In the genomic region with DNA sequence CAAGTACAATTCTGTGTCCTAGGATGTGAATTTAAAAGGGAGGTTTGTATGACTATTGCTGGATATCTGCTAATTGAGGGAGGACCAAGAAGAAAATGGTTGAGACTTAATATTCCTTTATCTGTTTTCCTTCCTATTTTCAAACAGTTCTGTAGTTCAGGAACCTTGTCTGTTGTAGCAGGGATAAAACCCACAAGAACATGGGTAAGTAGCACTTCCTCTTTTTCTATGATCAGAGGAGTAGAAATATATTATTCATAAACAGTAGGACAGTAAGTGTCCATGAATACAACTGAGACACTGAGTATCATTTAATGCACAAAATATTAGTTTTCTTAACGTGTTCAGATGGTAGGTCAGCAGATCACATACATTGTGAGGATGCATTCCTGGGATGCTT, we compare ENCODE assay signal across 1 cellular context.
TF ChIP-seq lines count a peak whose summit lies in the region.

No MANE protein-coding gene starts in this region.

TF ChIP-seq in GM12878, 131 proteins besides CTCF, POLR2A, EP300 and RAD21:
- no peak for TF ChIP-seq ZNF622 (IDR thresholded peaks at IDR 0.05)
- TF ChIP-seq, protein P1, sequence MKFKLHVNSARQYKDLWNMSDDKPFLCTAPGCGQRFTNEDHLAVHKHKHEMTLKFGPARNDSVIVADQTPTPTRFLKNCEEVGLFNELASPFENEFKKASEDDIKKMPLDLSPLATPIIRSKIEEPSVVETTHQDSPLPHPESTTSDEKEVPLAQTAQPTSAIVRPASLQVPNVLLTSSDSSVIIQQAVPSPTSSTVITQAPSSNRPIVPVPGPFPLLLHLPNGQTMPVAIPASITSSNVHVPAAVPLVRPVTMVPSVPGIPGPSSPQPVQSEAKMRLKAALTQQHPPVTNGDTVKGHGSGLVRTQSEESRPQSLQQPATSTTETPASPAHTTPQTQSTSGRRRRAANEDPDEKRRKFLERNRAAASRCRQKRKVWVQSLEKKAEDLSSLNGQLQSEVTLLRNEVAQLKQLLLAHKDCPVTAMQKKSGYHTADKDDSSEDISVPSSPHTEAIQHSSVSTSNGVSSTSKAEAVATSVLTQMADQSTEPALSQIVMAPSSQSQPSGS (IDR thresholded peaks at IDR 0.05; ENCODE audit: low read length), result no peak
- no peak for TF ChIP-seq TAF1 (IDR thresholded peaks at IDR 0.05; ENCODE audit: borderline replicate concordance, low read depth, low read length)
- TF ChIP-seq FOS (IDR thresholded peaks at IDR 0.05; ENCODE audit: borderline replicate concordance, extremely low read depth, insufficient read length), result no peak
- TF ChIP-seq IKZF2 (IDR thresholded peaks at IDR 0.05), result peak; percentile 57 to 65; a peak in 2 of 4 replicates
- no peak for TF ChIP-seq POU2F2 (IDR thresholded peaks at IDR 0.05; ENCODE audit: borderline replicate concordance, low read depth, low read length)
- TF ChIP-seq, protein P2, sequence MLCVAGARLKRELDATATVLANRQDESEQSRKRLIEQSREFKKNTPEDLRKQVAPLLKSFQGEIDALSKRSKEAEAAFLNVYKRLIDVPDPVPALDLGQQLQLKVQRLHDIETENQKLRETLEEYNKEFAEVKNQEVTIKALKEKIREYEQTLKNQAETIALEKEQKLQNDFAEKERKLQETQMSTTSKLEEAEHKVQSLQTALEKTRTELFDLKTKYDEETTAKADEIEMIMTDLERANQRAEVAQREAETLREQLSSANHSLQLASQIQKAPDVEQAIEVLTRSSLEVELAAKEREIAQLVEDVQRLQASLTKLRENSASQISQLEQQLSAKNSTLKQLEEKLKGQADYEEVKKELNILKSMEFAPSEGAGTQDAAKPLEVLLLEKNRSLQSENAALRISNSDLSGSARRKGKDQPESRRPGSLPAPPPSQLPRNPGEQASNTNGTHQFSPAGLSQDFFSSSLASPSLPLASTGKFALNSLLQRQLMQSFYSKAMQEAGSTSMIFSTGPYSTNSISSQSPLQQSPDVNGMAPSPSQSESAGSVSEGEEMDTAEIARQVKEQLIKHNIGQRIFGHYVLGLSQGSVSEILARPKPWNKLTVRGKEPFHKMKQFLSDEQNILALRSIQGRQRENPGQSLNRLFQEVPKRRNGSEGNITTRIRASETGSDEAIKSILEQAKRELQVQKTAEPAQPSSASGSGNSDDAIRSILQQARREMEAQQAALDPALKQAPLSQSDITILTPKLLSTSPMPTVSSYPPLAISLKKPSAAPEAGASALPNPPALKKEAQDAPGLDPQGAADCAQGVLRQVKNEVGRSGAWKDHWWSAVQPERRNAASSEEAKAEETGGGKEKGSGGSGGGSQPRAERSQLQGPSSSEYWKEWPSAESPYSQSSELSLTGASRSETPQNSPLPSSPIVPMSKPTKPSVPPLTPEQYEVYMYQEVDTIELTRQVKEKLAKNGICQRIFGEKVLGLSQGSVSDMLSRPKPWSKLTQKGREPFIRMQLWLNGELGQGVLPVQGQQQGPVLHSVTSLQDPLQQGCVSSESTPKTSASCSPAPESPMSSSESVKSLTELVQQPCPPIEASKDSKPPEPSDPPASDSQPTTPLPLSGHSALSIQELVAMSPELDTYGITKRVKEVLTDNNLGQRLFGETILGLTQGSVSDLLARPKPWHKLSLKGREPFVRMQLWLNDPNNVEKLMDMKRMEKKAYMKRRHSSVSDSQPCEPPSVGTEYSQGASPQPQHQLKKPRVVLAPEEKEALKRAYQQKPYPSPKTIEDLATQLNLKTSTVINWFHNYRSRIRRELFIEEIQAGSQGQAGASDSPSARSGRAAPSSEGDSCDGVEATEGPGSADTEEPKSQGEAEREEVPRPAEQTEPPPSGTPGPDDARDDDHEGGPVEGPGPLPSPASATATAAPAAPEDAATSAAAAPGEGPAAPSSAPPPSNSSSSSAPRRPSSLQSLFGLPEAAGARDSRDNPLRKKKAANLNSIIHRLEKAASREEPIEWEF (IDR thresholded peaks at IDR 0.05; ENCODE audit: insufficient replicate concordance, low read depth, low read length), result no peak
- TF ChIP-seq HDAC6 (IDR thresholded peaks at IDR 0.05; ENCODE audit: unreplicated experiment), result no peak
- TF ChIP-seq IKZF1 (conservative IDR thresholded peaks at IDR 0.05), result peak; percentile 40; the same call in 1 of the 2 replicates
- no peak for TF ChIP-seq YY1 (IDR thresholded peaks at IDR 0.05; ENCODE audit: low read depth, low read length)
- TF ChIP-seq JUNB (IDR thresholded peaks at IDR 0.05), result no peak
- TF ChIP-seq MYB (IDR thresholded peaks at IDR 0.05; ENCODE audit: borderline replicate concordance, low read depth, low read length), result no peak
- no peak for TF ChIP-seq MEF2A (IDR thresholded peaks at IDR 0.05; ENCODE audit: insufficient read depth, low read depth, low read length)
- TF ChIP-seq, protein P3, sequence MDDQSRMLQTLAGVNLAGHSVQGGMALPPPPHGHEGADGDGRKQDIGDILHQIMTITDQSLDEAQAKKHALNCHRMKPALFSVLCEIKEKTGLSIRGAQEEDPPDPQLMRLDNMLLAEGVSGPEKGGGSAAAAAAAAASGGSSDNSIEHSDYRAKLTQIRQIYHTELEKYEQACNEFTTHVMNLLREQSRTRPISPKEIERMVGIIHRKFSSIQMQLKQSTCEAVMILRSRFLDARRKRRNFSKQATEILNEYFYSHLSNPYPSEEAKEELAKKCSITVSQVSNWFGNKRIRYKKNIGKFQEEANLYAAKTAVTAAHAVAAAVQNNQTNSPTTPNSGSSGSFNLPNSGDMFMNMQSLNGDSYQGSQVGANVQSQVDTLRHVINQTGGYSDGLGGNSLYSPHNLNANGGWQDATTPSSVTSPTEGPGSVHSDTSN (IDR thresholded peaks at IDR 0.05; ENCODE audit: insufficient replicate concordance, low read depth, low read length), result no peak
- TF ChIP-seq ZNF207 (IDR thresholded peaks at IDR 0.05; ENCODE audit: borderline replicate concordance), result no peak
- TF ChIP-seq, protein P4, sequence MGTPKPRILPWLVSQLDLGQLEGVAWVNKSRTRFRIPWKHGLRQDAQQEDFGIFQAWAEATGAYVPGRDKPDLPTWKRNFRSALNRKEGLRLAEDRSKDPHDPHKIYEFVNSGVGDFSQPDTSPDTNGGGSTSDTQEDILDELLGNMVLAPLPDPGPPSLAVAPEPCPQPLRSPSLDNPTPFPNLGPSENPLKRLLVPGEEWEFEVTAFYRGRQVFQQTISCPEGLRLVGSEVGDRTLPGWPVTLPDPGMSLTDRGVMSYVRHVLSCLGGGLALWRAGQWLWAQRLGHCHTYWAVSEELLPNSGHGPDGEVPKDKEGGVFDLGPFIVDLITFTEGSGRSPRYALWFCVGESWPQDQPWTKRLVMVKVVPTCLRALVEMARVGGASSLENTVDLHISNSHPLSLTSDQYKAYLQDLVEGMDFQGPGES (IDR thresholded peaks at IDR 0.05), result no peak
- TF ChIP-seq, protein P5, sequence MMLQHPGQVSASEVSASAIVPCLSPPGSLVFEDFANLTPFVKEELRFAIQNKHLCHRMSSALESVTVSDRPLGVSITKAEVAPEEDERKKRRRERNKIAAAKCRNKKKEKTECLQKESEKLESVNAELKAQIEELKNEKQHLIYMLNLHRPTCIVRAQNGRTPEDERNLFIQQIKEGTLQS (IDR thresholded peaks at IDR 0.05; ENCODE audit: borderline replicate concordance, extremely low read depth, low read depth, low read length), result no peak
- TF ChIP-seq SPI1 (IDR thresholded peaks at IDR 0.05; ENCODE audit: borderline replicate concordance, insufficient read depth, low read depth, low read length), result peak; percentile 91
- TF ChIP-seq RUNX3 (IDR thresholded peaks at IDR 0.05; ENCODE audit: low read length), result 0 out of 2 replicates have a peak, but pooled peaks have one; percentile 29
- no peak for TF ChIP-seq SIN3A (IDR thresholded peaks at IDR 0.05; ENCODE audit: low read depth, low read length)
- TF ChIP-seq, protein P6, sequence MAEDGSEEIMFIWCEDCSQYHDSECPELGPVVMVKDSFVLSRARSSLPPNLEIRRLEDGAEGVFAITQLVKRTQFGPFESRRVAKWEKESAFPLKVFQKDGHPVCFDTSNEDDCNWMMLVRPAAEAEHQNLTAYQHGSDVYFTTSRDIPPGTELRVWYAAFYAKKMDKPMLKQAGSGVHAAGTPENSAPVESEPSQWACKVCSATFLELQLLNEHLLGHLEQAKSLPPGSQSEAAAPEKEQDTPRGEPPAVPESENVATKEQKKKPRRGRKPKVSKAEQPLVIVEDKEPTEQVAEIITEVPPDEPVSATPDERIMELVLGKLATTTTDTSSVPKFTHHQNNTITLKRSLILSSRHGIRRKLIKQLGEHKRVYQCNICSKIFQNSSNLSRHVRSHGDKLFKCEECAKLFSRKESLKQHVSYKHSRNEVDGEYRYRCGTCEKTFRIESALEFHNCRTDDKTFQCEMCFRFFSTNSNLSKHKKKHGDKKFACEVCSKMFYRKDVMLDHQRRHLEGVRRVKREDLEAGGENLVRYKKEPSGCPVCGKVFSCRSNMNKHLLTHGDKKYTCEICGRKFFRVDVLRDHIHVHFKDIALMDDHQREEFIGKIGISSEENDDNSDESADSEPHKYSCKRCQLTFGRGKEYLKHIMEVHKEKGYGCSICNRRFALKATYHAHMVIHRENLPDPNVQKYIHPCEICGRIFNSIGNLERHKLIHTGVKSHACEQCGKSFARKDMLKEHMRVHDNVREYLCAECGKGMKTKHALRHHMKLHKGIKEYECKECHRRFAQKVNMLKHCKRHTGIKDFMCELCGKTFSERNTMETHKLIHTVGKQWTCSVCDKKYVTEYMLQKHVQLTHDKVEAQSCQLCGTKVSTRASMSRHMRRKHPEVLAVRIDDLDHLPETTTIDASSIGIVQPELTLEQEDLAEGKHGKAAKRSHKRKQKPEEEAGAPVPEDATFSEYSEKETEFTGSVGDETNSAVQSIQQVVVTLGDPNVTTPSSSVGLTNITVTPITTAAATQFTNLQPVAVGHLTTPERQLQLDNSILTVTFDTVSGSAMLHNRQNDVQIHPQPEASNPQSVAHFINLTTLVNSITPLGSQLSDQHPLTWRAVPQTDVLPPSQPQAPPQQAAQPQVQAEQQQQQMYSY (CRISPR knock-in tag; IDR thresholded peaks at IDR 0.05), result no peak
- TF ChIP-seq YBX1 (IDR thresholded peaks at IDR 0.05), result no peak
- TF ChIP-seq RELA (IDR thresholded peaks at IDR 0.05; ENCODE audit: borderline replicate concordance, partially characterized antibody), result no peak
- no peak for TF ChIP-seq NFYA (IDR thresholded peaks at IDR 0.05; ENCODE audit: borderline replicate concordance, low read depth, low read length)
- TF ChIP-seq, protein P7, sequence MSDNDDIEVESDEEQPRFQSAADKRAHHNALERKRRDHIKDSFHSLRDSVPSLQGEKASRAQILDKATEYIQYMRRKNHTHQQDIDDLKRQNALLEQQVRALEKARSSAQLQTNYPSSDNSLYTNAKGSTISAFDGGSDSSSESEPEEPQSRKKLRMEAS (IDR thresholded peaks at IDR 0.05; ENCODE audit: low read depth, low read length), result no peak
- TF ChIP-seq, protein P8, sequence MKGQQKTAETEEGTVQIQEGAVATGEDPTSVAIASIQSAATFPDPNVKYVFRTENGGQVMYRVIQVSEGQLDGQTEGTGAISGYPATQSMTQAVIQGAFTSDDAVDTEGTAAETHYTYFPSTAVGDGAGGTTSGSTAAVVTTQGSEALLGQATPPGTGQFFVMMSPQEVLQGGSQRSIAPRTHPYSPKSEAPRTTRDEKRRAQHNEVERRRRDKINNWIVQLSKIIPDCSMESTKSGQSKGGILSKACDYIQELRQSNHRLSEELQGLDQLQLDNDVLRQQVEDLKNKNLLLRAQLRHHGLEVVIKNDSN (IDR thresholded peaks at IDR 0.05; ENCODE audit: borderline replicate concordance, extremely low read length, insufficient read depth, low read depth, low read length), result no peak
- TF ChIP-seq CBX3 (IDR thresholded peaks at IDR 0.05; ENCODE audit: borderline replicate concordance, low read depth), result no peak
- TF ChIP-seq MEF2B (IDR thresholded peaks at IDR 0.05; ENCODE audit: partially characterized antibody, poor library complexity, severe bottlenecking), result no peak
- no peak for TF ChIP-seq MYC (IDR thresholded peaks at IDR 0.05; ENCODE audit: insufficient read depth, insufficient read length, insufficient replicate concordance, low read length, severe bottlenecking)
- TF ChIP-seq NFIC (IDR thresholded peaks at IDR 0.05; ENCODE audit: low read depth, low read length), result no peak
- TF ChIP-seq, protein P9, sequence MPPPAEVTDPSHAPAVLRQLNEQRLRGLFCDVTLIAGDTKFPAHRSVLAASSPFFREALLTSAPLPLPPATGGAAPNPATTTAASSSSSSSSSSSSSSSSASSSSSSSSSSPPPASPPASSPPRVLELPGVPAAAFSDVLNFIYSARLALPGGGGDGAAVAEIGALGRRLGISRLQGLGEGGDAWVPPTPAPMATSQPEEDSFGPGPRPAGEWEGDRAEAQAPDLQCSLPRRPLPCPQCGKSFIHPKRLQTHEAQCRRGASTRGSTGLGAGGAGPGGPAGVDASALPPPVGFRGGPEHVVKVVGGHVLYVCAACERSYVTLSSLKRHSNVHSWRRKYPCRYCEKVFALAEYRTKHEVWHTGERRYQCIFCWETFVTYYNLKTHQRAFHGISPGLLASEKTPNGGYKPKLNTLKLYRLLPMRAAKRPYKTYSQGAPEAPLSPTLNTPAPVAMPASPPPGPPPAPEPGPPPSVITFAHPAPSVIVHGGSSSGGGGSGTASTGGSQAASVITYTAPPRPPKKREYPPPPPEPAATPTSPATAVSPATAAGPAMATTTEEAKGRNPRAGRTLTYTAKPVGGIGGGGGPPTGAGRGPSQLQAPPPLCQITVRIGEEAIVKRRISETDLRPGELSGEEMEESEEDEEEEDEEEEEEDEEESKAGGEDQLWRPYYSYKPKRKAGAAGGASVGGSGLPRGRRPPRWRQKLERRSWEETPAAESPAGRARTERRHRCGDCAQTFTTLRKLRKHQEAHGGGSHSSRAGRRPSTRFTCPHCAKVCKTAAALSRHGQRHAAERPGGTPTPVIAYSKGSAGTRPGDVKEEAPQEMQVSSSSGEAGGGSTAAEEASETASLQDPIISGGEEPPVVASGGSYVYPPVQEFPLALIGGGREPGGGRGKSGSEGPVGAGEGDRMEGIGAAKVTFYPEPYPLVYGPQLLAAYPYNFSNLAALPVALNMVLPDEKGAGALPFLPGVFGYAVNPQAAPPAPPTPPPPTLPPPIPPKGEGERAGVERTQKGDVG (CRISPR knock-in tag; IDR thresholded peaks at IDR 0.05), result no peak
- no peak for TF ChIP-seq FOXK2 (IDR thresholded peaks at IDR 0.05)
- TF ChIP-seq TBL1XR1 (IDR thresholded peaks at IDR 0.05; ENCODE audit: low read depth, low read length), result no peak
- TF ChIP-seq KAT2A (conservative IDR thresholded peaks at IDR 0.05; ENCODE audit: control insufficient read depth, low read depth, low read length), result no peak
- TF ChIP-seq SMAD1 (IDR thresholded peaks at IDR 0.05; ENCODE audit: low read depth, partially characterized antibody), result no peak
